ENCODE assay signal across 14 cellular contexts in the genomic region with DNA sequence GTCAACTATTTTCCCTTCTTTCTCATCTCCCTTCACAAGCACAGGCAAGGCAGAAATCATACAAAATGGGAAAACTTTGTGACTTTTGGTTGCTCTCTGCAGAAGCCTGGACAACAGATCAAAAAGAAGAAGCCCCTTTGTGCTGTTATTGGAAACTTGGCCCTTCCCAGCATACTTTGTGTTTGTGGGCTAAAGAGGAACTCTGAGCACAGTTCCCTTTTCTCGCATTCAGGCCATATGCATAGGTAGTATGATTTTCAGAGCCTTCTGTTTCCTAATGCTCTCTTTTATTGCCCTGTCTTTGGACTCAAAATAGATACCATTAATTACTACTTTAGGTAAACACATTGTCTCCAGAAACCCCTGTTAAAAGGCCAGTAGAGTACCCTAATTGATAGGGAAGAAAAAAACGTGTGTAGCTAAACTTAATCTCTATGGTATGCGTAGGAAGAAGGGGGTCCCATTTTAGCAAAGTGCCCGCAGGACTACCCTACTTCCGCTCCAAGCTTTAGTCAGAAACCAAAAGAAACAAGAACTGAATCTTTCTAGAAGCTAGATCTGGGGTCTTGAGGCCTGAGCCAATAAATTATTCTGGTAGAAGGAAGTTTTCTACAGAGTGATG. TPM values are rescaled to one million over a fixed set of nuclear protein-coding genes. Genes with fewer than 3 reads are reported as not detected.
A peak's percentile ranks its signal among the peaks of the same experiment; 100 is the strongest.
DNase-seq lines count a peak whose midpoint lies in the region; ATAC-seq, FAIRE-seq and TF ChIP-seq lines count a peak whose summit lies in the region.
"Had no signal": no experiment of that assay in that cellular context is flagged by ENCODE, and none has a peak within 500 bp of the region (broad histone marks: within the 10 kb centered on the region; RNA-seq: fewer than 3 reads in every experiment).

No MANE protein-coding gene starts in this region.

- peaks cover 74% of the 10 kb centered on the region for H3K4me1 ChIP-seq in Loucy (ENCODE audit: insufficient read depth, low read length, poor library complexity, severe bottlenecking)
- peaks cover 58% of the 10 kb centered on the region for H3K4me1 ChIP-seq in GM12878 (ENCODE audit: control insufficient read depth, insufficient read depth, low read length)
- H3K4me1 ChIP-seq in aorta (ENCODE audit: control insufficient read depth in 1 of 2, insufficient read depth in 2 of 2, low read length in 2 of 2), result no peaks in the 10 kb centered on the region
- H3K4me1 ChIP-seq: BE2C had no signal

- RAD21 ChIA-PET in GM12878 (lab: Charles Lee; ENCODE audit: unreplicated experiment), result interaction anchor here (0.7 to 2.8 kb wide), 5 partner anchors 11 to 417 kb away, joined by 3 to 9 read pairs (median 5); no protein-coding TSS in a partner anchor

- FAIRE-seq in GM12878 (lab: Jason Lieb, UNC), result no peak
- FAIRE-seq: keratinocyte had no signal

- H3K36me3 Mint-ChIP-seq in stimulated activated naive CD8-positive, alpha-beta T cell treated with anti-CD3 and anti-CD28 coated beads, Interleukin-15, Interleukin-2, amounts not matched to agents 100 ng/mL and 50 ng/mL, for 24 hours (ENCODE audit: low read depth), result no peaks in the 10 kb centered on the region

- peak overlapping the region; percentile 78 for H3K4me2 ChIP-seq in Loucy (ENCODE audit: low read depth, low read length, poor library complexity, severe bottlenecking)
- H3K4me2 ChIP-seq in GM12878 (ENCODE audit: control insufficient read depth, insufficient read depth), result peak overlapping the region; percentile 21

- TF ChIP-seq EP300 in GM12878 (IDR thresholded peaks at IDR 0.05; ENCODE audit: borderline replicate concordance in 1 of 2, control insufficient read depth in 1 of 2, low read depth in 2 of 2, low read length in 2 of 2), result peak in 1 of 2 experiments; percentile 29; a peak in 1 of 4 replicates

- H3K27me3 Mint-ChIP-seq in stimulated activated naive CD8-positive, alpha-beta T cell treated with anti-CD3 and anti-CD28 coated beads, Interleukin-15, Interleukin-2, amounts not matched to agents 100 ng/mL and 50 ng/mL, for 24 hours, result no peaks in the 10 kb centered on the region

- BruUV-seq in GM12878 (replicated peaks; lab: Mats Ljungman, UMichigan), result no TSS peak

- H3K4me3 Mint-ChIP-seq in stimulated activated naive CD8-positive, alpha-beta T cell treated with anti-CD3 and anti-CD28 coated beads, Interleukin-15, Interleukin-2, amounts not matched to agents 100 ng/mL and 50 ng/mL, for 24 hours, result no peak overlapping the region

- H3K9me2 ChIP-seq in Loucy (replicated peaks; ENCODE audit: low read depth, low read length), result no peaks in the 10 kb centered on the region

- peaks cover 30% of the 10 kb centered on the region for H3K79me2 ChIP-seq in Loucy (ENCODE audit: insufficient read depth, low read length)
- no peaks in the 10 kb centered on the region for H3K79me2 ChIP-seq in GM12878 (ENCODE audit: control insufficient read depth, insufficient read depth, low read length)

- no peak for TF ChIP-seq CTCF in Loucy (conservative IDR thresholded peaks at IDR 0.05; ENCODE audit: low read length)
- no peak for TF ChIP-seq CTCF in GM12878 (IDR thresholded peaks at IDR 0.05 in 2 of 3, conservative IDR thresholded peaks at IDR 0.05 in 1 of 3; ENCODE audit: control insufficient read depth in 2 of 3, extremely low read depth in 1 of 3, insufficient read depth in 1 of 3, low read depth in 3 of 3, low read length in 3 of 3)

- no peak for ATAC-seq in stimulated activated naive CD8-positive, alpha-beta T cell treated with anti-CD3 and anti-CD28 coated beads, Interleukin-15, Interleukin-2, amounts not matched to agents 100 U/mL and 50 U/mL, for 24 hours
- ATAC-seq in GM12878 (peak; percentile 42), aorta (ENCODE audit: low FRiP score) (peak; percentile 47), HG02970 (IDR thresholded peaks at IDR 0.05; ENCODE audit: low FRiP score, unreplicated experiment) (no peak)

- H3K4me1 Mint-ChIP-seq in stimulated activated naive CD8-positive, alpha-beta T cell treated with anti-CD3 and anti-CD28 coated beads, Interleukin-15, Interleukin-2, amounts not matched to agents 100 ng/mL and 50 ng/mL, for 24 hours (ENCODE audit: low read depth), result peaks cover 81% of the 10 kb centered on the region

- SMC1A ChIA-PET in GM12878 (lab: Charles Lee; ENCODE audit: uncharacterized antibody, unreplicated experiment), result interaction anchor here (1.0 to 10.6 kb wide), 5 partner anchors 9 to 291 kb away, joined by 4 to 85 read pairs (median 10); a partner anchor contains a TSS

- peak overlapping the region; percentile 85 for H3K9ac ChIP-seq in Loucy (ENCODE audit: low read depth, low read length, poor library complexity, severe bottlenecking)
- H3K9ac ChIP-seq in GM12878 (ENCODE audit: control insufficient read depth, insufficient read depth, low read length), result peak overlapping the region; percentile 36; the same call in 1 of the 2 replicates
- H3K9ac ChIP-seq: GM23248 had no signal

- H3K27ac Mint-ChIP-seq in stimulated activated naive CD8-positive, alpha-beta T cell treated with anti-CD3 and anti-CD28 coated beads, Interleukin-15, Interleukin-2, amounts not matched to agents 100 ng/mL and 50 ng/mL, for 24 hours, result peak overlapping the region; percentile 48

- H4K20me1 ChIP-seq in Loucy (ENCODE audit: insufficient read depth, low read length, poor library complexity, severe bottlenecking) (no peaks in the 10 kb centered on the region), GM12878 (ENCODE audit: control insufficient read depth, insufficient read depth) (no peaks in the 10 kb centered on the region)

- no peaks in the 10 kb centered on the region for H3K9me3 Mint-ChIP-seq in stimulated activated naive CD8-positive, alpha-beta T cell treated with anti-CD3 and anti-CD28 coated beads, Interleukin-15, Interleukin-2, amounts not matched to agents 100 ng/mL and 50 ng/mL, for 24 hours

- H3K27ac ChIP-seq in GM12878 (ENCODE audit: control insufficient read depth, insufficient read depth) (peak overlapping the region; percentile 87), aorta (ENCODE audit: low read depth in 1 of 2, low read length in 2 of 2) (no peak overlapping the region)
- H3K27ac ChIP-seq: epithelial cell of prostate, GM23248 had no signal

- H3K27me3 ChIP-seq in Loucy (ENCODE audit: insufficient read depth, low read length, poor library complexity, severe bottlenecking) (no peaks in the 10 kb centered on the region), GM12878 (replicated peaks in 1 of 2; ENCODE audit: control insufficient read depth in 2 of 2, insufficient read depth in 2 of 2, low read length in 1 of 2) (no peaks in the 10 kb centered on the region), aorta (ENCODE audit: control insufficient read depth in 1 of 2, insufficient read depth in 2 of 2, low read length in 1 of 2) (peaks cover 0 to 3% of the 10 kb centered on the region in 2 donors)
- H3K27me3 ChIP-seq: BE2C had no signal

- TF ChIP-seq RAD21 in GM12878 (IDR thresholded peaks at IDR 0.05; ENCODE audit: insufficient read depth, low read depth, low read length), result no peak

- no peaks in the 10 kb centered on the region for H3K36me3 ChIP-seq in Loucy (ENCODE audit: insufficient read depth, low read length)
- H3K36me3 ChIP-seq in GM12878 (ENCODE audit: control insufficient read depth in 2 of 2, insufficient read depth in 2 of 2, low read length in 1 of 2), result no peaks in the 10 kb centered on the region
- H3K36me3 ChIP-seq in aorta (ENCODE audit: control insufficient read depth in 1 of 2, insufficient read depth in 2 of 2, low read length in 1 of 2), result no peaks in the 10 kb centered on the region
- H3K36me3 ChIP-seq: BE2C had no signal

- in situ Hi-C loops in GM12878 (cut with MboI), result loop anchor here (25.0 kb wide), 1 partner anchor 1801 kb away; a partner anchor contains a TSS

- CTCF ChIA-PET in GM12878 (lab: Yijun Ruan, JAX), result interaction anchor here (1.2 to 1.9 kb wide), 3 partner anchors 17 to 413 kb away, joined by 4 to 6 read pairs (median 4); a partner anchor contains a TSS

- H3F3A ChIP-seq in Loucy (ENCODE audit: low read depth), result peaks cover 15% of the 10 kb centered on the region

- no peak for DNase-seq in stimulated activated naive CD8-positive, alpha-beta T cell treated with anti-CD3 and anti-CD28 coated beads, Interleukin-15, Interleukin-2, amounts not matched to agents 100 U/mL and 50 U/mL, for 24 hours
- no peak for DNase-seq in GM12878 (ENCODE audit: low read depth, low spot score)
- no peak for DNase-seq in aorta
- DNase-seq in retina, result no peak
- no peak for DNase-seq in HUDEP-2 (lab: John Stamatoyannopoulos, UW; ENCODE audit: unreplicated experiment in 76 of 76)
- DNase-seq: BE2C, GM23248, NCI-H526 had no signal

- POLR2A ChIA-PET in GM12878 (lab: Charles Lee), result no interaction called here

- WGBS in GM12878 (ENCODE audit: insufficient coverage, insufficient replicate concordance, low lambda C conversion rate, missing lambda C conversion rate), result 17% methylated on average over 5 of the region's 5 CpGs
- WGBS in aorta, 2 donors, result 65 to 79% methylated on average over 5 of the region's 5 CpGs

- H2AFZ ChIP-seq in Loucy (ENCODE audit: low read length), result no peak overlapping the region
- H2AFZ ChIP-seq in GM12878 (ENCODE audit: control insufficient read depth, low read depth, low read length), result peak overlapping the region; percentile 11; the same call in 1 of the 2 replicates
- H2AFZ ChIP-seq: GM23248 had no signal

- intact Hi-C loops in GM12878 (cut with micrococcal nuclease; ENCODE audit: unreplicated experiment) (loop anchor here (2.0 to 10.0 kb wide), 5 partner anchors 29 to 721 kb away; no protein-coding TSS in a partner anchor), aorta (cut with DNase I) (no loop called here)

- no peak for TF ChIP-seq POLR2A in GM12878 (IDR thresholded peaks at IDR 0.05; ENCODE audit: low read depth, low read length)

- peak overlapping the region; percentile 63 for H3K4me3 ChIP-seq in Loucy (ENCODE audit: low read length, poor library complexity, severe bottlenecking)
- H3K4me3 ChIP-seq in GM12878, result no peak overlapping the region
- no peak overlapping the region for H3K4me3 ChIP-seq in aorta (ENCODE audit: low read length in 2 of 2)
- H3K4me3 ChIP-seq: GM23248 had no signal

- H3K9me3 ChIP-seq in Loucy (ENCODE audit: insufficient read depth, low read depth, low read length) (no peaks in the 10 kb centered on the region), GM12878 (replicated peaks; ENCODE audit: control insufficient read depth, insufficient read depth, low read length) (no peaks in the 10 kb centered on the region; the same call in 2 of the 3 replicates), aorta (ENCODE audit: control insufficient read depth, low read length) (no peaks in the 10 kb centered on the region)
- H3K9me3 ChIP-seq: BE2C had no signal

RNA-seq across cellular contexts. Expression of a gene that starts 26.6 kb away (rescaled TPM):
- total RNA-seq in GM12878 (2013; cell fraction: nucleolus; rRNA removed), result not detected in 2 replicates
- not detected in 2 replicates for total RNA-seq in GM12878 (2014; rRNA removed)
- total RNA-seq in GM12878 (2014; rRNA removed; fragmentation: Illumina TruSeq; extraction: Trizol), result not detected in 2 replicates
- 0.13 and 0.36 TPM in 2 replicates for total RNA-seq in GM12878 (2021)
- not detected for polyA plus RNA-seq in GM12878 (2011; ENCODE audit: low read depth)
- 0.05 TPM in 1 of 2 replicates, not detected in the other for polyA plus RNA-seq in GM12878 (2011; rRNA removed)
- 0.05 and 0.06 TPM in 2 replicates for polyA plus RNA-seq in GM12878 (2011; cell fraction: cytosol; rRNA removed)
- polyA plus RNA-seq in GM12878 (2011; cell fraction: nucleus; rRNA removed), result 0.10 TPM in 1 of 2 replicates, not detected in the other
- not detected in 2 replicates for polyA plus RNA-seq in GM12878 (2012)
- polyA plus RNA-seq in GM12878 (2014; fragmentation: Illumina TruSeq; extraction: Trizol), result not detected in 2 replicates
- not detected for polyA plus RNA-seq in GM12878 (2014; fragmentation: Nextera tagmentation; extraction: Ambion mirVana)
- not detected in 2 replicates for polyA plus RNA-seq in GM12878 (2014; rRNA removed)
- polyA plus RNA-seq in GM12878 (2016; fragmentation: Nextera tagmentation; extraction: Ambion mirVana), result not detected
- polyA minus RNA-seq in GM12878 (2011; rRNA and poly(A)+ RNA removed), result 0.15 TPM in 1 of 2 replicates, not detected in the other
- polyA minus RNA-seq in GM12878 (2011; cell fraction: cytosol; rRNA and poly(A)+ RNA removed), result not detected in 2 replicates
- not detected in 2 replicates for polyA minus RNA-seq in GM12878 (2011; cell fraction: nucleus; rRNA and poly(A)+ RNA removed)
- 100 to 1,000 TPM; 113 to 115 TPM for total RNA-seq in aorta
- 100 to 1,000 TPM in 1 of 2 donors, 10 to 100 TPM in 1; 20.6 to 105 TPM for polyA plus RNA-seq in aorta
- total RNA-seq: GM23248, pulmonary artery endothelial cell had no signal
- polyA plus RNA-seq: GM23248, keratinocyte had no signal

Comparison
In these comparisons a context has a peak if more than half of its experiments do, and no peak if none do; other contexts are left out.
1. ATAC-seq: peak in GM12878 (single experiment) and aorta (single experiment); none in stimulated activated naive CD8-positive, alpha-beta T cell treated with anti-CD3 and anti-CD28 coated beads, Interleukin-15, Interleukin-2, amounts not matched to agents 100 U/mL and 50 U/mL, for 24 hours (single experiment) and HG02970 (single experiment).
2. RNA of a gene that starts 26.6 kb away (total RNA-seq): 113 to 115 TPM in aorta; 0.13 to 0.36 TPM in GM12878; every median in the first group is over 10 times any median in the second.